1 cellular context compared by ENCODE assay signal in the genomic region with DNA sequence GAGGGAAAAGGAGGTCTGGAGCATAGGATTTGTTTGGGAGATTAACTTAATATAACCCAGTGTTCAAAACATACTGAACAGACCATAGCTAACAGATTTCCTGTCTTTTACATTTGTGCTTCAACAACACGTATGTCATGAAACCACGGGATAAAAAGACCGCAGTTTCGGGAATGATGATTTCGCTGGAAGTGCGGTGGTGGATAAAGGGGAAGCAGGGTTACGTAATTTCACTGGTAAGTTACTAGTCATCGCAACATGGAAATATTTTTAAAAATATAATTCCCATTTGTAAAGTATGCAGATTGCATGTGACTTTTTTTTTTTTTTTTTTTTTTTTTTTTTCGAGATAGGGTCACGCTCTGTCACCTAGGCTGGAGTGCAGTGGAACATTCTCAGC.
TF ChIP-seq lines count a peak whose summit lies in the region.

No MANE protein-coding gene starts in this region.

TF ChIP-seq in WTC11, 78 proteins besides CTCF, POLR2A, EP300 and RAD21 (continued from another document):
- TF ChIP-seq, protein P1, sequence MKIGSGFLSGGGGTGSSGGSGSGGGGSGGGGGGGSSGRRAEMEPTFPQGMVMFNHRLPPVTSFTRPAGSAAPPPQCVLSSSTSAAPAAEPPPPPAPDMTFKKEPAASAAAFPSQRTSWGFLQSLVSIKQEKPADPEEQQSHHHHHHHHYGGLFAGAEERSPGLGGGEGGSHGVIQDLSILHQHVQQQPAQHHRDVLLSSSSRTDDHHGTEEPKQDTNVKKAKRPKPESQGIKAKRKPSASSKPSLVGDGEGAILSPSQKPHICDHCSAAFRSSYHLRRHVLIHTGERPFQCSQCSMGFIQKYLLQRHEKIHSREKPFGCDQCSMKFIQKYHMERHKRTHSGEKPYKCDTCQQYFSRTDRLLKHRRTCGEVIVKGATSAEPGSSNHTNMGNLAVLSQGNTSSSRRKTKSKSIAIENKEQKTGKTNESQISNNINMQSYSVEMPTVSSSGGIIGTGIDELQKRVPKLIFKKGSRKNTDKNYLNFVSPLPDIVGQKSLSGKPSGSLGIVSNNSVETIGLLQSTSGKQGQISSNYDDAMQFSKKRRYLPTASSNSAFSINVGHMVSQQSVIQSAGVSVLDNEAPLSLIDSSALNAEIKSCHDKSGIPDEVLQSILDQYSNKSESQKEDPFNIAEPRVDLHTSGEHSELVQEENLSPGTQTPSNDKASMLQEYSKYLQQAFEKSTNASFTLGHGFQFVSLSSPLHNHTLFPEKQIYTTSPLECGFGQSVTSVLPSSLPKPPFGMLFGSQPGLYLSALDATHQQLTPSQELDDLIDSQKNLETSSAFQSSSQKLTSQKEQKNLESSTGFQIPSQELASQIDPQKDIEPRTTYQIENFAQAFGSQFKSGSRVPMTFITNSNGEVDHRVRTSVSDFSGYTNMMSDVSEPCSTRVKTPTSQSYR (CRISPR knock-in tag; IDR thresholded peaks at IDR 0.05) = no peak
